In genomic region chr1:29825274-29825940, GRCh38 we compare ENCODE assay signal across 2 cellular contexts.
TF ChIP-seq lines count a peak whose summit lies in the region.

No MANE protein-coding gene starts in this region.

TF ChIP-seq in HepG2, 621 proteins besides CTCF, POLR2A, EP300 and RAD21 (continued from another document):
- peak; percentile 29; the same call in 1 of the 2 replicates for TF ChIP-seq MNT (IDR thresholded peaks at IDR 0.05)
- TF ChIP-seq, protein P1, sequence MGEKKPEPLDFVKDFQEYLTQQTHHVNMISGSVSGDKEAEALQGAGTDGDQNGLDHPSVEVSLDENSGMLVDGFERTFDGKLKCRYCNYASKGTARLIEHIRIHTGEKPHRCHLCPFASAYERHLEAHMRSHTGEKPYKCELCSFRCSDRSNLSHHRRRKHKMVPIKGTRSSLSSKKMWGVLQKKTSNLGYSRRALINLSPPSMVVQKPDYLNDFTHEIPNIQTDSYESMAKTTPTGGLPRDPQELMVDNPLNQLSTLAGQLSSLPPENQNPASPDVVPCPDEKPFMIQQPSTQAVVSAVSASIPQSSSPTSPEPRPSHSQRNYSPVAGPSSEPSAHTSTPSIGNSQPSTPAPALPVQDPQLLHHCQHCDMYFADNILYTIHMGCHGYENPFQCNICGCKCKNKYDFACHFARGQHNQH (CRISPR knock-in tag; IDR thresholded peaks at IDR 0.05) = no peak
- TF ChIP-seq ONECUT2 (CRISPR knock-in tag; IDR thresholded peaks at IDR 0.05) = no peak
- TF ChIP-seq ZNF891 (CRISPR knock-in tag; IDR thresholded peaks at IDR 0.05) = no peak
TF ChIP-seq in HepG2: peak in this region for 1.

TF ChIP-seq in K562, 482 proteins besides CTCF, POLR2A, EP300 and RAD21 (continued from another document):
- TF ChIP-seq ETV6 (IDR thresholded peaks at IDR 0.05; ENCODE audit: borderline replicate concordance in 1 of 2, low read depth in 2 of 2, low read length in 1 of 2) (no peak), ETV6 (CRISPR knock-in tag; IDR thresholded peaks at IDR 0.05; ENCODE audit: borderline replicate concordance) (no peak), SRSF1 (IDR thresholded peaks at IDR 0.05; ENCODE audit: low read depth, low read length) (no peak), POLR2G (IDR thresholded peaks at IDR 0.05; ENCODE audit: low read depth, low read length) (no peak), BRF2 (IDR thresholded peaks at IDR 0.05; ENCODE audit: borderline replicate concordance, insufficient read depth, insufficient read length) (no peak), ELF2 (CRISPR knock-in tag; IDR thresholded peaks at IDR 0.05) (no peak), NELFE (IDR thresholded peaks at IDR 0.05; ENCODE audit: insufficient read depth, insufficient read length) (no peak), ZBTB11 (CRISPR knock-in tag; IDR thresholded peaks at IDR 0.05) (no peak)
- TF ChIP-seq, protein P2, sequence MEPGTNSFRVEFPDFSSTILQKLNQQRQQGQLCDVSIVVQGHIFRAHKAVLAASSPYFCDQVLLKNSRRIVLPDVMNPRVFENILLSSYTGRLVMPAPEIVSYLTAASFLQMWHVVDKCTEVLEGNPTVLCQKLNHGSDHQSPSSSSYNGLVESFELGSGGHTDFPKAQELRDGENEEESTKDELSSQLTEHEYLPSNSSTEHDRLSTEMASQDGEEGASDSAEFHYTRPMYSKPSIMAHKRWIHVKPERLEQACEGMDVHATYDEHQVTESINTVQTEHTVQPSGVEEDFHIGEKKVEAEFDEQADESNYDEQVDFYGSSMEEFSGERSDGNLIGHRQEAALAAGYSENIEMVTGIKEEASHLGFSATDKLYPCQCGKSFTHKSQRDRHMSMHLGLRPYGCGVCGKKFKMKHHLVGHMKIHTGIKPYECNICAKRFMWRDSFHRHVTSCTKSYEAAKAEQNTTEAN (CRISPR knock-in tag; IDR thresholded peaks at IDR 0.05) = peak; percentile 95; the same call in 1 of the 2 replicates
